In genomic region chr1:169681094-169681493, GRCh38 we compare ENCODE assay signal across 11 cellular contexts. TPM values are rescaled to one million over a fixed set of nuclear protein-coding genes. Genes with fewer than 3 reads are reported as not detected.
DNase-seq lines count a peak whose midpoint lies in the region; ATAC-seq and TF ChIP-seq lines count a peak whose summit lies in the region.
"Had no signal": no experiment of that assay in that cellular context is flagged by ENCODE, and none has a peak within 500 bp of the region (broad histone marks: within the 10 kb centered on the region; RNA-seq: fewer than 3 reads in every experiment).

No MANE protein-coding gene starts in this region.

- no peak overlapping the region for H2AK5ac ChIP-seq in trophoblast cell (ENCODE audit: low read length)

- peaks cover 56% of the 10 kb centered on the region for H3K4me1 Mint-ChIP-seq in activated T-cell treated with anti-CD3 and anti-CD28 coated beads, Interleukin-2, amount 50 U/mL, for 4 hours (ENCODE audit: low read depth)
- H3K4me1 Mint-ChIP-seq in Caco-2 (ENCODE audit: low read depth, unreplicated experiment): no peaks in the 10 kb centered on the region
- H3K4me1 Mint-ChIP-seq: brain had no signal

- H3K36me3 Mint-ChIP-seq in activated T-cell treated with anti-CD3 and anti-CD28 coated beads, Interleukin-2, amount 50 U/mL, for 4 hours (ENCODE audit: insufficient read depth): no peaks in the 10 kb centered on the region
- H3K36me3 Mint-ChIP-seq in Caco-2 (ENCODE audit: insufficient read depth, unreplicated experiment): no peaks in the 10 kb centered on the region
- H3K36me3 Mint-ChIP-seq: brain had no signal

- H3K9me2 ChIP-seq in OCI-LY1 (ENCODE audit: low read depth, low read length): no peaks in the 10 kb centered on the region

- no peak overlapping the region for H4K91ac ChIP-seq in trophoblast cell (ENCODE audit: low read depth, low read length)

- CTCF ChIA-PET in Caco-2 (lab: Charles Lee): no interaction called here

- H3K27me3 Mint-ChIP-seq in activated T-cell treated with anti-CD3 and anti-CD28 coated beads, Interleukin-2, amount 50 U/mL, for 4 hours (ENCODE audit: low read depth): no peaks in the 10 kb centered on the region
- peaks cover 12% of the 10 kb centered on the region for H3K27me3 Mint-ChIP-seq in Caco-2 (ENCODE audit: insufficient read depth, unreplicated experiment)
- H3K27me3 Mint-ChIP-seq: brain had no signal

- H3K4me1 ChIP-seq in OCI-LY1 (ENCODE audit: insufficient read depth, low read length, severe bottlenecking) (peaks cover 67% of the 10 kb centered on the region), Caco-2 (0 out of 2 replicates have a peak, but pooled peaks cover 4% of the 10 kb centered on the region), trophoblast cell (ENCODE audit: control insufficient read depth in 1 of 2, insufficient read depth in 2 of 2, low read length in 2 of 2) (peaks cover 0 to 2% of the 10 kb centered on the region in 2 experiments)

- TF ChIP-seq CTCF in OCI-LY1 (IDR thresholded peaks at IDR 0.05; ENCODE audit: low read length) (no peak), Caco-2 (IDR thresholded peaks at IDR 0.05; ENCODE audit: insufficient read depth in 1 of 2, low read depth in 1 of 2, low read length in 1 of 2, severe bottlenecking in 1 of 2, unreplicated experiment in 1 of 2) (no peak)

- H3K9me3 Mint-ChIP-seq in activated T-cell treated with anti-CD3 and anti-CD28 coated beads, Interleukin-2, amount 50 U/mL, for 4 hours: no peaks in the 10 kb centered on the region
- H3K9me3 Mint-ChIP-seq in Caco-2 (ENCODE audit: unreplicated experiment): no peaks in the 10 kb centered on the region
- H3K9me3 Mint-ChIP-seq: brain had no signal

- H3K27ac ChIP-seq in OCI-LY1 (ENCODE audit: low read depth, low read length, poor library complexity, severe bottlenecking): peak overlapping the region; percentile 92
- H3K27ac ChIP-seq in trophoblast cell (ENCODE audit: low read depth, low read length): no peak overlapping the region
- H3K27ac ChIP-seq: esophagus squamous epithelium had no signal

- H3K79me2 ChIP-seq in OCI-LY1 (ENCODE audit: insufficient read depth, low read length) (no peaks in the 10 kb centered on the region), trophoblast cell (ENCODE audit: control insufficient read depth, insufficient read depth, low read length, poor library complexity) (no peaks in the 10 kb centered on the region)

- intact Hi-C loops in Caco-2 (cut with micrococcal nuclease; ENCODE audit: unreplicated experiment): no loop called here

- no peak overlapping the region for H3K27ac Mint-ChIP-seq in Caco-2 (ENCODE audit: unreplicated experiment)

- H3K4me3 Mint-ChIP-seq in activated T-cell treated with anti-CD3 and anti-CD28 coated beads, Interleukin-2, amount 50 U/mL, for 4 hours: peak overlapping the region; percentile 47
- no peak overlapping the region for H3K4me3 Mint-ChIP-seq in Caco-2 (ENCODE audit: unreplicated experiment)
- H3K4me3 Mint-ChIP-seq: brain had no signal

- H3K27me3 ChIP-seq in OCI-LY1 (ENCODE audit: insufficient read depth, low read length) (no peaks in the 10 kb centered on the region), Caco-2 (replicated peaks; ENCODE audit: control insufficient read depth, insufficient read depth, low read length) (no peaks in the 10 kb centered on the region), trophoblast cell (ENCODE audit: insufficient read depth, low read length) (no peaks in the 10 kb centered on the region)

- H3K4me3 ChIP-seq in OCI-LY1 (ENCODE audit: low read depth, low read length, poor library complexity, severe bottlenecking) (peak overlapping the region; percentile 34), Caco-2 (ENCODE audit: low read depth, low read length) (no peak overlapping the region), trophoblast cell (ENCODE audit: low read depth, low read length) (no peak overlapping the region)
- H3K4me3 ChIP-seq: esophagus squamous epithelium had no signal

- no peak overlapping the region for H2BK120ac ChIP-seq in trophoblast cell (ENCODE audit: insufficient read depth, low read length, poor library complexity)

- no peak overlapping the region for H4K8ac ChIP-seq in trophoblast cell (ENCODE audit: low read depth, low read length)

- no peaks in the 10 kb centered on the region for H4K20me1 ChIP-seq in OCI-LY1 (ENCODE audit: insufficient read depth, low read length)

- H3K4ac ChIP-seq in trophoblast cell (ENCODE audit: low read depth, low read length): no peak overlapping the region

- BruUV-seq in Caco-2 (replicated peaks; lab: Mats Ljungman, UMichigan): no TSS peak

- no peak overlapping the region for H3K14ac ChIP-seq in trophoblast cell (ENCODE audit: low read length)

- H2AFZ ChIP-seq in OCI-LY1 (ENCODE audit: low read length) (no peak overlapping the region), trophoblast cell (ENCODE audit: insufficient read depth, low read length, poor library complexity) (no peak overlapping the region)

- POLR2A ChIA-PET in Caco-2 (lab: Charles Lee): no interaction called here

- WGBS in trophoblast cell (ENCODE audit: extremely low coverage, insufficient coverage, insufficient read length): no CpG with 5 or more reads among the region's 2 CpGs

- H3K18ac ChIP-seq in trophoblast cell (ENCODE audit: low read length): no peak overlapping the region

- H3K36me3 ChIP-seq in OCI-LY1 (ENCODE audit: insufficient read depth, low read length) (no peaks in the 10 kb centered on the region), Caco-2 (ENCODE audit: control insufficient read depth, insufficient read depth, low read length) (no peaks in the 10 kb centered on the region), trophoblast cell (ENCODE audit: control insufficient read depth in 1 of 2, insufficient read depth in 2 of 2, low read length in 2 of 2) (no peaks in the 10 kb centered on the region)
- H3K36me3 ChIP-seq: esophagus squamous epithelium had no signal

- H3F3A ChIP-seq in OCI-LY1 (ENCODE audit: insufficient read depth, low read length): no peaks in the 10 kb centered on the region

- no peaks in the 10 kb centered on the region for H3K79me1 ChIP-seq in trophoblast cell (ENCODE audit: low read length)

- no peak for DNase-seq in activated T-cell treated with anti-CD3 and anti-CD28 coated beads, Interleukin-2, amount 50 U/mL, for 4 hours
- DNase-seq in activated T-cell treated with anti-CD3 and anti-CD28 coated beads, Interleukin-2, amount 50 U/mL, for 1 hour: no peak
- no peak for DNase-seq in stimulated activated naive CD8-positive, alpha-beta T cell treated with anti-CD3 and anti-CD28 coated beads, Interleukin-15, Interleukin-2, amounts not matched to agents 100 U/mL and 50 U/mL, for 24 hours
- DNase-seq in NCI-H2081 treated with DMSO at 0.1 percent for 48 hours (lab: John Stamatoyannopoulos, UW): no peak
- no peak for DNase-seq in Caco-2
- DNase-seq in trophoblast cell: no peak

- H2BK5ac ChIP-seq in trophoblast cell (ENCODE audit: low read depth, low read length, poor library complexity): no peak overlapping the region

- ATAC-seq in activated T-cell treated with anti-CD3 and anti-CD28 coated beads, Interleukin-2, amount 50 U/mL, for 4 hours: peak; percentile 8 to 29
- ATAC-seq in GM21825 (IDR thresholded peaks at IDR 0.05; ENCODE audit: unreplicated experiment): peak; percentile 30
- ATAC-seq in stimulated activated naive CD8-positive, alpha-beta T cell treated with anti-CD3 and anti-CD28 coated beads, Interleukin-15, Interleukin-2, amounts not matched to agents 100 U/mL and 50 U/mL, for 24 hours: peak; percentile 9

- no peak overlapping the region for H4K12ac ChIP-seq in trophoblast cell (ENCODE audit: low read depth, low read length)

- H3K4me2 ChIP-seq in OCI-LY1 (ENCODE audit: low read length) (peak overlapping the region; percentile 57), trophoblast cell (ENCODE audit: low read length) (no peak overlapping the region)

- H3K23ac ChIP-seq in trophoblast cell (ENCODE audit: low read length): no peak overlapping the region

- H3K9me3 ChIP-seq in OCI-LY1 (ENCODE audit: low read length) (no peaks in the 10 kb centered on the region), Caco-2 (no peaks in the 10 kb centered on the region), trophoblast cell (ENCODE audit: insufficient read depth, low read depth, low read length) (no peaks in the 10 kb centered on the region)
- H3K9me3 ChIP-seq: esophagus squamous epithelium had no signal

- H3K9ac ChIP-seq in OCI-LY1 (ENCODE audit: low read length): peak overlapping the region; percentile 58
- H3K9ac ChIP-seq in trophoblast cell (ENCODE audit: low read length): no peak overlapping the region

- H2BK12ac ChIP-seq in trophoblast cell (ENCODE audit: low read length): no peak overlapping the region

RNA-seq across cellular contexts. Expression of gene SELL, which starts 30.3 kb away (rescaled TPM):
- total RNA-seq in activated T-cell treated with anti-CD3 and anti-CD28 coated beads, Interleukin-2, amount 50 U/mL, for 4 hours: 100 to 1,000 TPM in 2 of 3 donors, 10 to 100 TPM in 1; 95.7 to 129 (median 112) TPM
- not detected in 2 replicates for total RNA-seq in Caco-2 (2022)
- 1.1 and 1.2 TPM in 2 replicates for polyA plus RNA-seq in trophoblast cell (2013)

RNA-seq across cellular contexts. Expression of gene SELP, which starts 51.2 kb away (rescaled TPM):
- total RNA-seq in activated T-cell treated with anti-CD3 and anti-CD28 coated beads, Interleukin-2, amount 50 U/mL, for 4 hours: under 1 TPM; 0.35 to 0.48 (median 0.40) TPM
- total RNA-seq in Caco-2 (2022): not detected in 2 replicates
- polyA plus RNA-seq in trophoblast cell (2013): 0.03 and 0.07 TPM in 2 replicates
- total RNA-seq: osteoblast had no signal

RNA-seq across cellular contexts. Expression of gene SELE, which starts 52.8 kb away (rescaled TPM):
- not detected for total RNA-seq in activated T-cell treated with anti-CD3 and anti-CD28 coated beads, Interleukin-2, amount 50 U/mL, for 4 hours
- total RNA-seq in Caco-2 (2022): not detected in 2 replicates
- 0.03 and 0.04 TPM in 2 replicates for polyA plus RNA-seq in trophoblast cell (2013)
- total RNA-seq: osteoblast had no signal

Comparison
In these comparisons a context has a peak if more than half of its experiments do, and no peak if none do; other contexts are left out.
1. RNA of gene SELL, which starts 30.3 kb away (total RNA-seq): 95.7 to 129 TPM in activated T-cell treated with anti-CD3 and anti-CD28 coated beads, Interleukin-2, amount 50 U/mL, for 4 hours; not detected in Caco-2; every median in the first group is over 10 times any median in the second.
2. Peak in every context shown above with its lines, with median percentiles within 50 percentile points of each other: ATAC-seq.